ENCODE assay signal across 8 cellular contexts in the genomic region with DNA sequence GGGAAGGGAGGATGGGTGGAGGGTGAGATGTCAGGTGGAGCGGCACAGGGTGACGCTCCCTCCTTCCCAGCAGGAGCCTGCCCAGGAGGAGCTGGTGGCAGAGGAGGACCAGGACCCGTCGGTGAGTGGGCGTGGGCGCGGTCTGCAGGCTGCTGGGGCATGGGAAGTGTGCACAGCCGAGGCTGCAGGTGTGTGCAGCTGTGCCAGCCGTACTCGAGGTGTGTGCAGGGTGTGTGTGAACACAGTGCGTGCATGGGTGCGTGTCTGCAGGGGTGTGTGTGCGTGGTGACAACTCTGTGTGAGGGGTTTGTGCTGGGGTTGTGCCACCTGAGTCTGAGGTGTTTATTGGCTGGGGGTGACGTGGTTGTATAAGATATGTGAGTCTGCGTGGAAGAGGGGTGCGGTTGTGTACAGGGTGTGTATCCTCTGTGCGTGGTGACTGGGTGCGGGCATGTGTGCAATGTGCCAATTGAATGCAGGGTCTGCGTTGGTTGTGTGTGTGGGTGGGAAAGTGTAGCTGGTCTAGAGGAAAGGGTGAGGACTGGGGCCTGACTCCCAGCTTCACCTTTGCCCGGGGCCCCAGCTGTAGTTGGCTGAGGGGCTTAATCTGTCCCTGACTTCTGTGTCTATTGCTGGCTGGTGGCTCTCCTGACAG. TPM values are rescaled to one million over a fixed set of nuclear protein-coding genes. Genes with fewer than 3 reads are reported as not detected.
DNase-seq lines count a peak whose midpoint lies in the region; ATAC-seq and TF ChIP-seq lines count a peak whose summit lies in the region.

No MANE protein-coding gene starts in this region.

- H3K36me3 ChIP-seq in endodermal cell (ENCODE audit: control insufficient read depth, insufficient read depth, low read length), result no peaks in the 10 kb centered on the region
- no peaks in the 10 kb centered on the region for H3K36me3 ChIP-seq in urinary bladder (ENCODE audit: insufficient read depth)

- H3K9me3 ChIP-seq in endodermal cell (ENCODE audit: control insufficient read depth, low read length), result no peaks in the 10 kb centered on the region

- no peak for DNase-seq in Calu3
- DNase-seq in activated CD4-positive, alpha-beta T cell treated with anti-CD3 and anti-CD28 coated beads, Interleukin-2, amount 10 ng/mL, durations not matched to agents 24 days and 14 days, result peak; percentile 80
- no peak for DNase-seq in endodermal cell
- no peak for DNase-seq in natural killer cell
- DNase-seq in NCI-H82 (lab: John Stamatoyannopoulos, UW), result no peak
- no peak for DNase-seq in GM13976 (ENCODE audit: low spot score)

- no peak overlapping the region for H3K9ac ChIP-seq in endodermal cell (ENCODE audit: extremely low read depth, low read length, poor library complexity, severe bottlenecking)

- intact Hi-C loops in Calu3 (cut with micrococcal nuclease; ENCODE audit: unreplicated experiment), result no loop called here
- intact Hi-C loops in activated CD4-positive, alpha-beta T cell treated with anti-CD3 and anti-CD28 coated beads, Interleukin-2, amount 10 ng/mL, durations not matched to agents 24 days and 14 days (cut with micrococcal nuclease), result loop anchor here (2.0 kb wide), 1 partner anchor 65 kb away; the partner anchor contains the start of gene POLR2A
- intact Hi-C loops in natural killer cell (cut with micrococcal nuclease), result no loop called here

- BruUV-seq in Calu3 (replicated peaks; lab: Mats Ljungman, UMichigan), result no TSS peak

- 84 to 86% methylated on average over 9 to 20 of the region's 20 CpGs for WGBS in endodermal cell (ENCODE audit: insufficient coverage in 1 of 2, insufficient read length in 1 of 2), 2 experiments
- WGBS in urinary bladder, result 29% methylated on average over 20 of the region's 20 CpGs

- ATAC-seq in natural killer cell (peak; percentile 39 to 62 (median 51)), HG03025 (IDR thresholded peaks at IDR 0.05; ENCODE audit: low FRiP score, unreplicated experiment) (no peak)

- H3K9me3 Mint-ChIP-seq in Calu3 (ENCODE audit: low read depth, unreplicated experiment), result no peaks in the 10 kb centered on the region
- no peaks in the 10 kb centered on the region for H3K9me3 Mint-ChIP-seq in activated CD4-positive, alpha-beta T cell treated with anti-CD3 and anti-CD28 coated beads, Interleukin-2, amount 10 ng/mL, durations not matched to agents 24 days and 14 days
- H3K9me3 Mint-ChIP-seq in endodermal cell, result no peaks in the 10 kb centered on the region
- H3K9me3 Mint-ChIP-seq in natural killer cell, result no peaks in the 10 kb centered on the region

- H3K27me3 ChIP-seq in endodermal cell (ENCODE audit: control insufficient read depth, insufficient read depth, low read length, poor library complexity, severe bottlenecking), result no peaks in the 10 kb centered on the region

- H3K4me1 ChIP-seq in endodermal cell (ENCODE audit: control insufficient read depth, insufficient read depth, low read length), result no peaks in the 10 kb centered on the region
- H3K4me1 ChIP-seq in urinary bladder (ENCODE audit: insufficient read depth), result no peaks in the 10 kb centered on the region

- H3K4me1 Mint-ChIP-seq in Calu3 (ENCODE audit: low read depth, unreplicated experiment) (peaks cover 16% of the 10 kb centered on the region), endodermal cell (peaks cover 3% of the 10 kb centered on the region), natural killer cell (peaks cover 50 to 64% of the 10 kb centered on the region in 2 donors)
- H3K4me1 Mint-ChIP-seq in activated CD4-positive, alpha-beta T cell treated with anti-CD3 and anti-CD28 coated beads, Interleukin-2, amount 10 ng/mL, durations not matched to agents 24 days and 14 days, result peaks cover 53% of the 10 kb centered on the region

- no peak overlapping the region for H3K4me3 ChIP-seq in endodermal cell (ENCODE audit: low read length)
- peak overlapping the region; percentile 74 for H3K4me3 ChIP-seq in urinary bladder (ENCODE audit: low read depth, low read length)

- H3K27me3 Mint-ChIP-seq in Calu3 (ENCODE audit: unreplicated experiment), result no peaks in the 10 kb centered on the region
- H3K27me3 Mint-ChIP-seq in activated CD4-positive, alpha-beta T cell treated with anti-CD3 and anti-CD28 coated beads, Interleukin-2, amount 10 ng/mL, durations not matched to agents 24 days and 14 days, result no peaks in the 10 kb centered on the region
- peaks cover 10% of the 10 kb centered on the region for H3K27me3 Mint-ChIP-seq in endodermal cell (ENCODE audit: insufficient read depth)
- H3K27me3 Mint-ChIP-seq in natural killer cell (ENCODE audit: low read depth in 2 of 2), result no peaks in the 10 kb centered on the region

- in situ Hi-C loops in GM13976 (cut with MboI; ENCODE audit: low sequenced_read_pairs, unreplicated experiment), result no loop called here

- H3K4me3 Mint-ChIP-seq in Calu3 (ENCODE audit: low read depth, unreplicated experiment), result peak overlapping the region; percentile 71
- H3K4me3 Mint-ChIP-seq in activated CD4-positive, alpha-beta T cell treated with anti-CD3 and anti-CD28 coated beads, Interleukin-2, amount 10 ng/mL, durations not matched to agents 24 days and 14 days, result peak overlapping the region; percentile 83
- H3K4me3 Mint-ChIP-seq in endodermal cell, result peak overlapping the region; percentile 69
- H3K4me3 Mint-ChIP-seq in natural killer cell, result peak overlapping the region; percentile 82

- no peak overlapping the region for H3K27ac Mint-ChIP-seq in Calu3 (ENCODE audit: unreplicated experiment)
- H3K27ac Mint-ChIP-seq in activated CD4-positive, alpha-beta T cell treated with anti-CD3 and anti-CD28 coated beads, Interleukin-2, amount 10 ng/mL, durations not matched to agents 24 days and 14 days, result peak overlapping the region; percentile 65
- H3K27ac Mint-ChIP-seq in endodermal cell, result no peak overlapping the region
- H3K27ac Mint-ChIP-seq in natural killer cell, result peak overlapping the region; percentile 72 to 86

- H3K36me3 Mint-ChIP-seq in Calu3 (ENCODE audit: insufficient read depth, unreplicated experiment) (peaks cover 6% of the 10 kb centered on the region), endodermal cell (ENCODE audit: low read depth) (no peaks in the 10 kb centered on the region), natural killer cell (no peaks in the 10 kb centered on the region)
- H3K36me3 Mint-ChIP-seq in activated CD4-positive, alpha-beta T cell treated with anti-CD3 and anti-CD28 coated beads, Interleukin-2, amount 10 ng/mL, durations not matched to agents 24 days and 14 days (ENCODE audit: low read depth), result peaks cover 16% of the 10 kb centered on the region

- no peak for TF ChIP-seq CTCF in Calu3 (IDR thresholded peaks at IDR 0.05; ENCODE audit: unreplicated experiment)
- TF ChIP-seq CTCF in endodermal cell (conservative IDR thresholded peaks at IDR 0.05), result no peak
- TF ChIP-seq CTCF in natural killer cell (IDR thresholded peaks at IDR 0.05), result no peak
- no peak for TF ChIP-seq CTCF in GM13976 (IDR thresholded peaks at IDR 0.05; ENCODE audit: borderline replicate concordance, control extremely low read depth, extremely low read depth, insufficient read depth, missing control alignments)

- CTCF ChIA-PET in Calu3 (lab: Charles Lee), result interaction anchor here (1.5 kb wide), 1 partner anchor 8 kb away, joined by 4 read pairs; no protein-coding TSS in a partner anchor

- H3K27ac ChIP-seq in endodermal cell (ENCODE audit: low read depth, low read length) (no peak overlapping the region), urinary bladder (ENCODE audit: low read depth) (peak overlapping the region; percentile 64)

RNA-seq across cellular contexts. Expression of gene TNFSF12, which starts 0.7 kb away (rescaled TPM):
- total RNA-seq in Calu3 (2022) (7.7 and 8.4 TPM in 2 replicates), endodermal cell (1 to 10 TPM; 8.3 to 8.4 TPM), natural killer cell (10 to 100 TPM; 49.1 to 62.6 (median 60.3) TPM), urinary bladder (8.5 TPM)
- 21.5 and 21.8 TPM in 2 replicates for total RNA-seq in activated CD4-positive, alpha-beta T cell treated with anti-CD3 and anti-CD28 coated beads, Interleukin-2, amount 10 ng/mL, durations not matched to agents 24 days and 14 days
- 1.5 TPM for polyA plus RNA-seq in endodermal cell (2013, experiment 1 of 2)
- 1.7 TPM for polyA plus RNA-seq in endodermal cell (2013, experiment 2 of 2)
- 87.2 TPM for polyA plus RNA-seq in urinary bladder

RNA-seq across cellular contexts. Expression of gene TNFSF13, which starts 9.0 kb away (rescaled TPM):
- total RNA-seq in Calu3 (2022) (19.7 and 25.7 TPM in 2 replicates), endodermal cell (1 to 10 TPM; 1.7 to 3.0 TPM), natural killer cell (10 to 100 TPM in 1 of 3 donors, 1 to 10 TPM in 2; 2.7 to 11.1 (median 2.7) TPM), urinary bladder (3.8 TPM)
- 2.4 and 3.5 TPM in 2 replicates for total RNA-seq in activated CD4-positive, alpha-beta T cell treated with anti-CD3 and anti-CD28 coated beads, Interleukin-2, amount 10 ng/mL, durations not matched to agents 24 days and 14 days
- 0.46 TPM for polyA plus RNA-seq in endodermal cell (2013, experiment 1 of 2)
- 1.4 TPM for polyA plus RNA-seq in endodermal cell (2013, experiment 2 of 2)
- polyA plus RNA-seq in urinary bladder, result 22.3 TPM

RNA-seq across cellular contexts. Expression of gene SENP3, which starts 12.2 kb away (rescaled TPM):
- total RNA-seq in Calu3 (2022) (52.0 and 54.3 TPM in 2 replicates), endodermal cell (10 to 100 TPM; 71.5 to 82.3 TPM), natural killer cell (10 to 100 TPM; 36.9 to 42.3 (median 39.1) TPM), urinary bladder (34.7 TPM)
- total RNA-seq in activated CD4-positive, alpha-beta T cell treated with anti-CD3 and anti-CD28 coated beads, Interleukin-2, amount 10 ng/mL, durations not matched to agents 24 days and 14 days, result 89.7 and 93.0 TPM in 2 replicates
- 81.6 TPM for polyA plus RNA-seq in endodermal cell (2013, experiment 1 of 2)
- polyA plus RNA-seq in endodermal cell (2013, experiment 2 of 2), result 69.2 TPM
- polyA plus RNA-seq in urinary bladder, result 54.6 TPM

RNA-seq across cellular contexts. Expression of gene CD68, which starts 29.9 kb away (rescaled TPM):
- total RNA-seq in Calu3 (2022), result 28.6 and 50.0 TPM in 2 replicates
- 3.2 and 3.5 TPM in 2 replicates for total RNA-seq in activated CD4-positive, alpha-beta T cell treated with anti-CD3 and anti-CD28 coated beads, Interleukin-2, amount 10 ng/mL, durations not matched to agents 24 days and 14 days
- total RNA-seq in endodermal cell, result under 1 TPM in 1 of 2 donors, not detected in 1; 0.44 TPM
- polyA plus RNA-seq in endodermal cell (2013, experiment 1 of 2), result not detected
- 0.25 TPM for polyA plus RNA-seq in endodermal cell (2013, experiment 2 of 2)
- 10 to 100 TPM in 2 of 3 donors, 1 to 10 TPM in 1; 1.4 to 24.7 (median 13.0) TPM for total RNA-seq in natural killer cell
- 9.1 TPM for total RNA-seq in urinary bladder
- 73.7 TPM for polyA plus RNA-seq in urinary bladder

RNA-seq across cellular contexts. Expression of gene MPDU1, which starts 34.1 kb away (rescaled TPM):
- total RNA-seq in Calu3 (2022) (34.6 and 36.3 TPM in 2 replicates), endodermal cell (10 to 100 TPM; 47.4 to 56.6 TPM), natural killer cell (10 to 100 TPM; 26.3 to 29.2 (median 27.1) TPM), urinary bladder (40.2 TPM)
- 92.5 and 104 TPM in 2 replicates for total RNA-seq in activated CD4-positive, alpha-beta T cell treated with anti-CD3 and anti-CD28 coated beads, Interleukin-2, amount 10 ng/mL, durations not matched to agents 24 days and 14 days
- polyA plus RNA-seq in endodermal cell (2013, experiment 1 of 2), result 57.7 TPM
- 50.7 TPM for polyA plus RNA-seq in endodermal cell (2013, experiment 2 of 2)
- 40.4 TPM for polyA plus RNA-seq in urinary bladder

Comparison
In these comparisons a context has a peak if more than half of its experiments do, and no peak if none do; other contexts are left out.
1. H3K27ac Mint-ChIP-seq: peak in activated CD4-positive, alpha-beta T cell treated with anti-CD3 and anti-CD28 coated beads, Interleukin-2, amount 10 ng/mL, durations not matched to agents 24 days and 14 days (single experiment) and natural killer cell (2 of 2); none in Calu3 (single experiment) and endodermal cell (single experiment).
2. Peak in every context shown above with its lines, with median percentiles within 50 percentile points of each other: H3K4me3 Mint-ChIP-seq.